Comparison of ENCODE assay signal across 12 cellular contexts in the genomic region with DNA sequence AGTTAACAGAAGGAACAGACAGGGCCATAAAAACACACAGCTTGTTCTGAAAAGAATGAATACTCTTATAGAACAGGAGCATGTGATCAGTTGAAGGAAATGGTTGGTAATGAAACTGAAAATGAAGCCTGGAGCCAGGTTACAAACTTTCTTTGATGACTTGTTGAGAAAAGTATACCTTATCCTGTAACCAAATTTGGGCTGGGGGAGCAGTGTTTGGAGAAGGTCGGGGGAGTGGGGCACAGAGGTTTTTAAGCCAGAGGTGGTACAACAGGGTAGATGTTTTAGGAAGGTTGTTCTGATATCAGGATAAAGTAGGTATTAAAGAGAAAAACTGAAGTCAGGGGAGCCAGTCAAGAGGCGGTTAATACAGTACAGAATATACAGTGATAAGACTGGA. TPM values are rescaled to one million over a fixed set of nuclear protein-coding genes. Genes with fewer than 3 reads are reported as not detected.
DNase-seq lines count a peak whose midpoint lies in the region; ATAC-seq, FAIRE-seq and TF ChIP-seq lines count a peak whose summit lies in the region.
"Had no signal": no experiment of that assay in that cellular context is flagged by ENCODE, and none has a peak within 500 bp of the region (broad histone marks: within the 10 kb centered on the region; RNA-seq: fewer than 3 reads in every experiment).

No MANE protein-coding gene starts in this region.

- no peak for DNase-seq in CD8-positive, alpha-beta T cell
- DNase-seq in GM19239 (ENCODE audit: insufficient read length, low spot score) (no peak), SK-MEL-5 (ENCODE audit: low read depth, low spot score) (peak; percentile 52), KG1 (lab: John Stamatoyannopoulos, UW) (no peak), esophagus squamous epithelium (lab: John Stamatoyannopoulos, UW) (no peak), NCI-H2029 treated with DMSO at 0.1 percent for 48 hours (lab: John Stamatoyannopoulos, UW) (no peak), HuH-7.5 (ENCODE audit: low spot score) (no peak)
- DNase-seq: caudate nucleus had no signal

- H3K4me1 ChIP-seq in CD8-positive, alpha-beta T cell (ENCODE audit: insufficient read depth, low read length), result peaks cover 14% of the 10 kb centered on the region
- peaks cover 0 to 7% (median 0%) of the 10 kb centered on the region in 3 donors for H3K4me1 ChIP-seq in esophagus squamous epithelium

- H3K4me3 Mint-ChIP-seq in CD8-positive, alpha-beta T cell, result peak overlapping the region; percentile 69
- H3K4me3 Mint-ChIP-seq: neural crest cell had no signal

- H3K9me3 Mint-ChIP-seq in CD8-positive, alpha-beta T cell, result no peaks in the 10 kb centered on the region
- H3K9me3 Mint-ChIP-seq: neural crest cell had no signal

- FAIRE-seq in GM19239 (lab: Jason Lieb, UNC), result peak; percentile 83
- FAIRE-seq: TTC549 had no signal

- no peaks in the 10 kb centered on the region for H3K9me3 ChIP-seq in CD8-positive, alpha-beta T cell (ENCODE audit: low read length)
- no peaks in the 10 kb centered on the region for H3K9me3 ChIP-seq in esophagus squamous epithelium

- peak; percentile 68 for ATAC-seq in CD8-positive, alpha-beta T cell
- ATAC-seq in HG02885 (IDR thresholded peaks at IDR 0.05; ENCODE audit: poor library complexity, unreplicated experiment), result peak; percentile 96

- peaks cover 4% of the 10 kb centered on the region for H3K36me3 ChIP-seq in CD8-positive, alpha-beta T cell (ENCODE audit: insufficient read depth, low read length)
- H3K36me3 ChIP-seq in esophagus squamous epithelium, result peaks cover 0 to 62% (median 3%) of the 10 kb centered on the region in 3 donors

- CTCF ChIA-PET in CD8-positive, alpha-beta T cell (lab: Charles Lee), result interaction anchor here (0.8 kb wide), 1 partner anchor 171 kb away, joined by 3 read pairs; no protein-coding TSS in a partner anchor

- intact Hi-C loops in CD8-positive, alpha-beta T cell (cut with DNase I, micrococcal nuclease), result loop anchor here in 1 of 2 experiments (1.0 to 10.0 kb wide), 2 partner anchors 7 to 1115 kb away; a partner anchor contains a TSS
- intact Hi-C loops in esophagus squamous epithelium (cut with DNase I), result no loop called here

- POLR2A ChIA-PET in CD8-positive, alpha-beta T cell (lab: Charles Lee), result interaction anchor here (1.4 to 2.0 kb wide), 2 partner anchors 8 to 72 kb away, joined by 4 to 8 read pairs; a partner anchor contains a TSS

- no peak overlapping the region for H3K27ac ChIP-seq in CD8-positive, alpha-beta T cell (ENCODE audit: low read depth, low read length)
- no peak overlapping the region for H3K27ac ChIP-seq in esophagus squamous epithelium
- H3K27ac ChIP-seq: C4-2B had no signal

- H3K4me3 ChIP-seq in CD8-positive, alpha-beta T cell (ENCODE audit: low read depth, low read length), result no peak overlapping the region
- H3K4me3 ChIP-seq in esophagus squamous epithelium, result no peak overlapping the region

- no peaks in the 10 kb centered on the region for H3K27me3 ChIP-seq in CD8-positive, alpha-beta T cell (ENCODE audit: insufficient read depth, low read length)
- no peaks in the 10 kb centered on the region for H3K27me3 ChIP-seq in esophagus squamous epithelium

- TF ChIP-seq POLR2A in esophagus squamous epithelium (IDR thresholded peaks at IDR 0.05), result no peak

- H3K4me1 Mint-ChIP-seq in CD8-positive, alpha-beta T cell (ENCODE audit: low read depth), result peaks cover 36% of the 10 kb centered on the region
- H3K4me1 Mint-ChIP-seq: neural crest cell had no signal

- peak overlapping the region; percentile 81 for H3K27ac Mint-ChIP-seq in CD8-positive, alpha-beta T cell

- 27 to 43% methylated on average over 2 of the region's 2 CpGs for WGBS in esophagus squamous epithelium, 2 donors

- H3K36me3 Mint-ChIP-seq in CD8-positive, alpha-beta T cell, result peaks cover 63% of the 10 kb centered on the region

- no peak for TF ChIP-seq CTCF in CD8-positive, alpha-beta T cell (IDR thresholded peaks at IDR 0.05)
- no peak for TF ChIP-seq CTCF in esophagus squamous epithelium (IDR thresholded peaks at IDR 0.05)

- no peaks in the 10 kb centered on the region for H3K27me3 Mint-ChIP-seq in CD8-positive, alpha-beta T cell (ENCODE audit: low read depth)

- in situ Hi-C loops in SK-MEL-5 (cut with HindIII; ENCODE audit: low pct_unique_long_range_greater_than_20kb, low sequenced_read_pairs), result no loop called here

RNA-seq across cellular contexts. Expression of a gene that starts 8.2 kb away (rescaled TPM):
- 10 to 100 TPM; 45.2 to 52.9 TPM for total RNA-seq in CD8-positive, alpha-beta T cell
- total RNA-seq in SK-MEL-5 (2014; rRNA removed; shearing (Covaris generic)), result 60.4 and 66.6 TPM in 2 replicates
- 38.9 and 52.4 TPM in 2 replicates for polyA plus RNA-seq in SK-MEL-5 (2015; cell fraction: cytosol; rRNA removed)
- 83.2 and 86.6 TPM in 2 replicates for polyA plus RNA-seq in SK-MEL-5 (2015; cell fraction: nucleus; rRNA removed)
- 10 to 100 TPM; 12.1 to 20.4 (median 17.1) TPM for total RNA-seq in esophagus squamous epithelium

RNA-seq across cellular contexts. Expression of a gene that starts 8.3 kb away (rescaled TPM):
- 10 to 100 TPM in 1 of 2 experiments, 1 to 10 TPM in 1; 9.9 to 14.6 TPM for total RNA-seq in CD8-positive, alpha-beta T cell
- 72.1 and 73.2 TPM in 2 replicates for total RNA-seq in SK-MEL-5 (2014; rRNA removed; shearing (Covaris generic))
- 53.3 and 57.2 TPM in 2 replicates for polyA plus RNA-seq in SK-MEL-5 (2015; cell fraction: cytosol; rRNA removed)
- 95.7 and 100 TPM in 2 replicates for polyA plus RNA-seq in SK-MEL-5 (2015; cell fraction: nucleus; rRNA removed)
- total RNA-seq in esophagus squamous epithelium, result 10 to 100 TPM; 10.0 to 36.5 (median 25.6) TPM

RNA-seq across cellular contexts. Expression of a gene that starts 16.3 kb away (rescaled TPM):
- total RNA-seq in CD8-positive, alpha-beta T cell, result not detected
- 2.6 and 4.0 TPM in 2 replicates for total RNA-seq in SK-MEL-5 (2014; rRNA removed; shearing (Covaris generic))
- 2.8 and 6.2 TPM in 2 replicates for polyA plus RNA-seq in SK-MEL-5 (2015; cell fraction: cytosol; rRNA removed)
- 1.6 and 3.4 TPM in 2 replicates for polyA plus RNA-seq in SK-MEL-5 (2015; cell fraction: nucleus; rRNA removed)
- total RNA-seq in esophagus squamous epithelium, result not detected
